11 cellular contexts compared by ENCODE assay signal in genomic region chr14:95537298-95538089, GRCh38. TPM values are rescaled to one million over a fixed set of nuclear protein-coding genes. Genes with fewer than 3 reads are reported as not detected.
DNase-seq lines count a peak whose midpoint lies in the region; ATAC-seq and TF ChIP-seq lines count a peak whose summit lies in the region.
"Had no signal": no experiment of that assay in that cellular context is flagged by ENCODE, and none has a peak within 500 bp of the region (broad histone marks: within the 10 kb centered on the region; RNA-seq: fewer than 3 reads in every experiment).

No MANE protein-coding gene starts in this region.

- H3K36me3 ChIP-seq in Caco-2 (ENCODE audit: control insufficient read depth, insufficient read depth, low read length), result no peaks in the 10 kb centered on the region
- H3K36me3 ChIP-seq in adrenal gland (replicated peaks in 1 of 2), result no peaks in the 10 kb centered on the region
- H3K36me3 ChIP-seq in esophagus muscularis mucosa, result peaks cover 0 to 1% (median 0%) of the 10 kb centered on the region in 4 donors
- H3K36me3 ChIP-seq: brain microvascular endothelial cell, thyroid gland had no signal

- no peak for DNase-seq in Caco-2
- peak; percentile 51 for DNase-seq in HuH-7 (ENCODE audit: low spot score)
- DNase-seq in adrenal gland, result peak in 4 of 7 donors; percentile 43 to 65 (median 52)
- DNase-seq in naive thymus-derived CD8-positive, alpha-beta T cell, result no peak
- DNase-seq in esophagus muscularis mucosa (ENCODE audit: extremely low spot score), result no peak
- no peak for DNase-seq in SKM-1 (lab: John Stamatoyannopoulos, UW; ENCODE audit: unreplicated experiment)
- DNase-seq: brain microvascular endothelial cell, NCI-H2107, thyroid gland had no signal

- intact Hi-C loops in Caco-2 (cut with micrococcal nuclease; ENCODE audit: unreplicated experiment) (no loop called here), adrenal gland (cut with DNase I) (no loop called here), esophagus muscularis mucosa (cut with DNase I) (loop anchor here (10.0 kb wide), 1 partner anchor 1453 kb away; the partner anchor contains the start of genes DDX24 and IFI27L1)

- H3K4me3 Mint-ChIP-seq in Caco-2 (ENCODE audit: unreplicated experiment), result no peak overlapping the region
- H3K4me3 Mint-ChIP-seq in naive thymus-derived CD8-positive, alpha-beta T cell, result peak overlapping the region in 8 of 10 donors; percentile 3 to 98 (median 24)

- no peaks in the 10 kb centered on the region for H3K27me3 Mint-ChIP-seq in Caco-2 (ENCODE audit: insufficient read depth, unreplicated experiment)
- H3K27me3 Mint-ChIP-seq in naive thymus-derived CD8-positive, alpha-beta T cell, result no peaks in the 10 kb centered on the region

- TF ChIP-seq POLR2A in adrenal gland (IDR thresholded peaks at IDR 0.05) (peak in 1 of 2 donors; percentile 50), esophagus muscularis mucosa (IDR thresholded peaks at IDR 0.05; ENCODE audit: low read depth) (no peak)

- TF ChIP-seq CTCF in Caco-2 (IDR thresholded peaks at IDR 0.05; ENCODE audit: insufficient read depth in 1 of 2, low read depth in 1 of 2, low read length in 1 of 2, severe bottlenecking in 1 of 2, unreplicated experiment in 1 of 2) (no peak), adrenal gland (IDR thresholded peaks at IDR 0.05) (no peak), esophagus muscularis mucosa (IDR thresholded peaks at IDR 0.05) (no peak)

- H3K9me3 Mint-ChIP-seq in Caco-2 (ENCODE audit: unreplicated experiment), result no peaks in the 10 kb centered on the region
- H3K9me3 Mint-ChIP-seq in naive thymus-derived CD8-positive, alpha-beta T cell, result no peaks in the 10 kb centered on the region

- CTCF ChIA-PET in Caco-2 (lab: Charles Lee), result interaction anchor here (0.8 kb wide), 1 partner anchor 95 kb away, joined by 4 read pairs; no protein-coding TSS in a partner anchor

- POLR2A ChIA-PET in Caco-2 (lab: Charles Lee), result interaction anchor here (0.7 kb wide), 1 partner anchor 8 kb away, joined by 3 read pairs; no protein-coding TSS in a partner anchor
- POLR2A ChIA-PET in naive thymus-derived CD8-positive, alpha-beta T cell (lab: Charles Lee), result interaction anchor here (0.6 kb wide), 1 partner anchor 67 kb away, joined by 3 read pairs; no protein-coding TSS in a partner anchor

- BruUV-seq in Caco-2 (replicated peaks; lab: Mats Ljungman, UMichigan), result TSS peak; percentile 15

- H3K9me3 ChIP-seq in Caco-2, result no peaks in the 10 kb centered on the region
- H3K9me3 ChIP-seq in adrenal gland (replicated peaks in 1 of 3), result no peaks in the 10 kb centered on the region
- no peaks in the 10 kb centered on the region for H3K9me3 ChIP-seq in esophagus muscularis mucosa
- H3K9me3 ChIP-seq: thyroid gland had no signal

- TF ChIP-seq EP300 in esophagus muscularis mucosa (IDR thresholded peaks at IDR 0.05), result no peak

- no peak overlapping the region for H3K27ac Mint-ChIP-seq in Caco-2 (ENCODE audit: unreplicated experiment)
- H3K27ac Mint-ChIP-seq in naive thymus-derived CD8-positive, alpha-beta T cell, result peak overlapping the region in 1 of 10 donors; percentile 17

- H3K27ac ChIP-seq in adrenal gland (peak overlapping the region in 4 of 5 donors; percentile 26 to 79 (median 70)), esophagus muscularis mucosa (replicated peaks in 1 of 4) (no peak overlapping the region)
- H3K27ac ChIP-seq: brain microvascular endothelial cell, thyroid gland had no signal

- no peak for ATAC-seq in naive thymus-derived CD8-positive, alpha-beta T cell
- no peak for ATAC-seq in HG03354 (IDR thresholded peaks at IDR 0.05; ENCODE audit: poor library complexity, severe bottlenecking, unreplicated experiment)
- no peak for ATAC-seq in GM18520 (IDR thresholded peaks at IDR 0.05; ENCODE audit: unreplicated experiment)

- H3K27me3 ChIP-seq in Caco-2 (replicated peaks; ENCODE audit: control insufficient read depth, insufficient read depth, low read length) (no peaks in the 10 kb centered on the region), adrenal gland (no peaks in the 10 kb centered on the region), esophagus muscularis mucosa (no peaks in the 10 kb centered on the region)
- H3K27me3 ChIP-seq: brain microvascular endothelial cell, thyroid gland had no signal

- H3K4me3 ChIP-seq in Caco-2 (ENCODE audit: low read depth, low read length), result no peak overlapping the region
- peak overlapping the region in 1 of 4 donors; percentile 35 for H3K4me3 ChIP-seq in adrenal gland
- H3K4me3 ChIP-seq in esophagus muscularis mucosa, result no peak overlapping the region
- H3K4me3 ChIP-seq: thyroid gland had no signal

- H3K4me1 ChIP-seq in Caco-2, result peaks cover 16% of the 10 kb centered on the region
- peaks cover 55 to 56% of the 10 kb centered on the region in 2 donors for H3K4me1 ChIP-seq in adrenal gland (replicated peaks in 1 of 2)
- H3K4me1 ChIP-seq in esophagus muscularis mucosa, result peaks cover 41 to 61% (median 49%) of the 10 kb centered on the region in 4 donors

- peaks cover 18% of the 10 kb centered on the region for H3K4me1 Mint-ChIP-seq in Caco-2 (ENCODE audit: low read depth, unreplicated experiment)
- H3K4me1 Mint-ChIP-seq in naive thymus-derived CD8-positive, alpha-beta T cell, result peaks cover 29 to 66% (median 61%) of the 10 kb centered on the region in 4 donors

- WGBS in adrenal gland, 4 donors, result 37 to 50% (median 42%) methylated on average over 9 of the region's 9 CpGs
- WGBS in esophagus muscularis mucosa, result 87% methylated on average over 9 of the region's 9 CpGs

- H3K36me3 Mint-ChIP-seq in Caco-2 (ENCODE audit: insufficient read depth, unreplicated experiment), result peaks cover 28% of the 10 kb centered on the region
- peaks cover 0 to 3% (median 0%) of the 10 kb centered on the region in 3 donors for H3K36me3 Mint-ChIP-seq in naive thymus-derived CD8-positive, alpha-beta T cell

RNA-seq across cellular contexts. Expression of gene GLRX5, which starts 2.6 kb away (rescaled TPM):
- total RNA-seq in Caco-2 (2022) (66.2 and 67.8 TPM in 2 replicates), adrenal gland (100 to 1,000 TPM in 1 of 8 donors, 10 to 100 TPM in 7; 45.3 to 128 (median 71.6) TPM), esophagus muscularis mucosa (10 to 100 TPM; 34.3 to 51.5 (median 43.5) TPM)
- 100 to 1,000 TPM in 1 of 3 donors, 10 to 100 TPM in 2; 32.7 to 134 (median 57.6) TPM for polyA plus RNA-seq in adrenal gland
- 10 to 100 TPM; 17.9 to 22.5 TPM for total RNA-seq in naive thymus-derived CD8-positive, alpha-beta T cell
- polyA plus RNA-seq in naive thymus-derived CD8-positive, alpha-beta T cell, result 10 to 100 TPM; 61.6 to 87.6 (median 67.6) TPM

RNA-seq across cellular contexts. Expression of gene SYNE3, which starts 21.0 kb away (rescaled TPM):
- total RNA-seq in Caco-2 (2022) (19.4 and 21.2 TPM in 2 replicates), adrenal gland (10 to 100 TPM; 10.5 to 24.8 (median 14.4) TPM), esophagus muscularis mucosa (10 to 100 TPM; 14.4 to 18.7 (median 16.6) TPM)
- polyA plus RNA-seq in adrenal gland, result 1 to 10 TPM; 2.5 to 6.2 (median 4.4) TPM
- total RNA-seq in naive thymus-derived CD8-positive, alpha-beta T cell, result 10 to 100 TPM; 47.1 to 48.2 TPM
- 1 to 10 TPM; 2.4 to 4.6 (median 4.5) TPM for polyA plus RNA-seq in naive thymus-derived CD8-positive, alpha-beta T cell

Comparison
In these comparisons a context has a peak if more than half of its experiments do, and no peak if none do; other contexts are left out.
1. DNase-seq: peak in HuH-7 (single experiment) and adrenal gland (4 of 7); none in Caco-2 (0 of 2), naive thymus-derived CD8-positive, alpha-beta T cell (0 of 10), esophagus muscularis mucosa (single experiment) and SKM-1 (single experiment).
2. H3K27ac ChIP-seq: peak in adrenal gland (4 of 5); none in esophagus muscularis mucosa (0 of 4).